ENCODE assay signal across 24 cellular contexts in the genomic region with DNA sequence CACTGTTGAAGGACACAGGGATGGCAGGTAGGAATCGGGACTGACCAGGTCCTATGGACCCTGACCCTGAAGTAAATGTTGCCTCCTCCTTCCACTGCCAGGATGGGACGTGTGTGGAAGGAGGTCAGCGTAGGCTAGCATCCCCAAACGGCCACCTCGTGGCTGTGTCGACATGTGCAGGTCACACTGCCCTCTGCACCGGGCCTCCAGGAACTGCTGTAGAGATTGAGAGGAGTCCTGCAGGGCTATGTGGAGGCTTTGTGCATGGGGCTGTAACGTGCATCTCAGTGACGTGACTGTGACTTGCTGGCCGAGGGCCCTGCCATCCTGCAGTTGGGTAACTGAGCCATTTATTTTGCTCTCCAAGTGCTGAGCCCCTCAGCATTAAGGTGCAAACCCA.
DNase-seq lines count a peak whose midpoint lies in the region; ATAC-seq, FAIRE-seq and TF ChIP-seq lines count a peak whose summit lies in the region.
"Had no signal": no experiment of that assay in that cellular context is flagged by ENCODE, and none has a peak within 500 bp of the region (broad histone marks: within the 10 kb centered on the region; RNA-seq: fewer than 3 reads in every experiment).

No MANE protein-coding gene starts in this region.

- CTCF ChIA-PET in Panc1 (lab: Charles Lee) = interaction anchor here (1.0 to 1.4 kb wide), 2 partner anchors 154 to 156 kb away, joined by 3 to 5 read pairs; no protein-coding TSS in a partner anchor

- H3K27me3 ChIP-seq in left ventricle myocardium inferior (ENCODE audit: low read depth) (peaks cover 49% of the 10 kb centered on the region), Panc1 (ENCODE audit: control insufficient read depth, insufficient read depth, low read length) (peaks cover 5% of the 10 kb centered on the region; the same call in 1 of the 2 replicates)

- H3K4me3 ChIP-seq in left ventricle myocardium inferior (no peak overlapping the region), Panc1 (ENCODE audit: low read depth in 2 of 2, low read length in 2 of 2) (no peak overlapping the region)
- H3K4me3 ChIP-seq: HAP-1 had no signal

- no peak for TF ChIP-seq CTCF in left ventricle myocardium inferior (IDR thresholded peaks at IDR 0.05; ENCODE audit: borderline replicate concordance)
- TF ChIP-seq CTCF in Panc1 (IDR thresholded peaks at IDR 0.05) = no peak

- ATAC-seq in Panc1 = peak; percentile 52; the same call in 1 of the 2 replicates
- ATAC-seq: CD8-positive, alpha-beta T cell had no signal

- POLR2A ChIA-PET in Panc1 (lab: Charles Lee) = no interaction called here

- FAIRE-seq in urothelium cell line (lab: Jason Lieb, UNC) = peak; percentile 52
- FAIRE-seq: GM12892 had no signal

- H3K9me3 ChIP-seq in left ventricle myocardium inferior (replicated peaks) (no peaks in the 10 kb centered on the region), Panc1 (ENCODE audit: control insufficient read depth, insufficient read depth, low read depth, low read length) (no peaks in the 10 kb centered on the region)
- H3K9me3 ChIP-seq: HAP-1, SK-N-SH had no signal

- in situ Hi-C loops in G401 (cut with HindIII; ENCODE audit: low sequenced_read_pairs) (no loop called here), Panc1 (cut with HindIII; ENCODE audit: low pct_unique_long_range_greater_than_20kb, low sequenced_read_pairs) (no loop called here)

- BruUV-seq in Panc1 (replicated peaks; lab: Mats Ljungman, UMichigan) = no TSS peak

- intact Hi-C loops in left ventricle myocardium inferior (cut with micrococcal nuclease) (loop anchor here (10.0 kb wide), 1 partner anchor 159 kb away; no protein-coding TSS in a partner anchor), cardiac septum (cut with DNase I) (no loop called here), Panc1 (cut with micrococcal nuclease; ENCODE audit: unreplicated experiment) (loop anchor here (1.0 kb wide), 1 partner anchor 156 kb away; no protein-coding TSS in a partner anchor)

- peaks cover 45% of the 10 kb centered on the region for H3K4me1 ChIP-seq in left ventricle myocardium inferior
- H3K4me1 ChIP-seq in Panc1 (ENCODE audit: control insufficient read depth, insufficient read depth, low read length) = no peaks in the 10 kb centered on the region
- H3K4me1 ChIP-seq: HAP-1 had no signal

- H3K36me3 ChIP-seq in left ventricle myocardium inferior (no peaks in the 10 kb centered on the region), Panc1 (ENCODE audit: control insufficient read depth, insufficient read depth, low read length) (no peaks in the 10 kb centered on the region)
- H3K36me3 ChIP-seq: HAP-1 had no signal

- DNase-seq in left ventricle myocardium inferior (no peak), cardiac septum (ENCODE audit: low spot score) (no peak), G401 (ENCODE audit: low spot score) (peak; percentile 52), Panc1 (ENCODE audit: low read depth, low spot score) (no peak), urothelium cell line (ENCODE audit: low spot score) (no peak), cerebellar cortex (ENCODE audit: low spot score) (no peak)
- no peak for DNase-seq in activated CD8-positive, alpha-beta memory T cell treated with anti-CD3 and anti-CD28 coated beads, Interleukin-2, amount 50 U/mL, for 4 hours
- DNase-seq: AML-193; CD8-positive, alpha-beta T cell; DMS79 treated with DMSO at 0.1 percent for 48 hours; GOT3; KG1; MM.1S; NCI-H1048; NCI-H1417; NCI-H1694; NCI-H2029 treated with DMSO at 0.1 percent for 48 hours; NCI-H2227 treated with DMSO at 0.1 percent for 48 hours; NCI-H526 treated with DMSO at 0.1 percent for 48 hours; SW 1271 had no signal

- H3K27ac ChIP-seq in left ventricle myocardium inferior (replicated peaks) = peak overlapping the region; percentile 87
- H3K27ac ChIP-seq in Panc1 (ENCODE audit: low read length) = no peak overlapping the region
- H3K27ac ChIP-seq: C4-2B had no signal
